In genomic region chr18:75473316-75473715, GRCh38 we compare ENCODE assay signal across 26 cellular contexts. TPM values are rescaled to one million over a fixed set of nuclear protein-coding genes. Genes with fewer than 3 reads are reported as not detected.
DNase-seq lines count a peak whose midpoint lies in the region; TF ChIP-seq lines count a peak whose summit lies in the region.
"Had no signal": no experiment of that assay in that cellular context is flagged by ENCODE, and none has a peak within 500 bp of the region (broad histone marks: within the 10 kb centered on the region; RNA-seq: fewer than 3 reads in every experiment).

No MANE protein-coding gene starts in this region.

- H3K27me3 ChIP-seq in adipocyte (replicated peaks; ENCODE audit: control insufficient read depth, insufficient read depth, low read length), result no peaks in the 10 kb centered on the region
- H3K27me3 ChIP-seq in WERI-Rb-1 (ENCODE audit: insufficient read depth, low read depth, severe bottlenecking), result no peaks in the 10 kb centered on the region

- H3K36me3 ChIP-seq in adipocyte (ENCODE audit: control insufficient read depth, insufficient read depth, low read length, severe bottlenecking) (no peaks in the 10 kb centered on the region), WERI-Rb-1 (no peaks in the 10 kb centered on the region)

- H3K9ac ChIP-seq in adipocyte (ENCODE audit: low read length), result no peak overlapping the region

- peak; percentile 30 for DNase-seq in activated CD4-positive, alpha-beta T cell treated with anti-CD3 and anti-CD28 coated beads, Interleukin-2, amount 10 ng/mL, durations not matched to agents 24 days and 14 days
- no peak for DNase-seq in activated CD4-positive, alpha-beta T cell treated with anti-CD3 and anti-CD28 coated beads, Interleukin-2, amount 50 U/mL, for 4 hours
- DNase-seq in adipocyte (ENCODE audit: low read depth) (peak; percentile 19), fibroblast of the aortic adventitia (ENCODE audit: low read depth) (peak; percentile 37), GM03348 (ENCODE audit: low spot score) (no peak), WERI-Rb-1 (no peak)
- DNase-seq in activated naive CD4-positive, alpha-beta T cell (lab: John Stamatoyannopoulos, UW), result no peak
- DNase-seq in activated naive CD8-positive, alpha-beta T cell treated with anti-CD3 and anti-CD28 coated beads for 36 hours, result no peak
- DNase-seq: C1 segment of cervical spinal cord; CD4-positive, alpha-beta memory T cell; COR-L47; DMS53; NCI-H1105 treated with DMSO at 0.1 percent for 48 hours; NCI-H1930; NCI-H446 treated with DMSO at 0.1 percent for 48 hours; NCI-H526; NCI-H82; NK-92 treated with Interleukin-12 subunit alpha and Interleukin-12 subunit beta, amount 100 ng/mL, for 24 hours; PC-3; Right ventricle myocardium superior; RPMI8226 had no signal

- no peak for TF ChIP-seq CTCF in fibroblast of the aortic adventitia (IDR thresholded peaks at IDR 0.05; ENCODE audit: insufficient read depth, low read length)
- TF ChIP-seq CTCF in WERI-Rb-1 (IDR thresholded peaks at IDR 0.05; ENCODE audit: low read depth, low read length), result no peak

- peaks cover 5% of the 10 kb centered on the region for H3K27me3 Mint-ChIP-seq in activated CD4-positive, alpha-beta T cell treated with anti-CD3 and anti-CD28 coated beads, Interleukin-2, amount 10 ng/mL, durations not matched to agents 24 days and 14 days
- H3K27me3 Mint-ChIP-seq in activated naive CD8-positive, alpha-beta T cell treated with anti-CD3 and anti-CD28 coated beads for 36 hours, result no peaks in the 10 kb centered on the region

- H3K4me3 Mint-ChIP-seq in activated CD4-positive, alpha-beta T cell treated with anti-CD3 and anti-CD28 coated beads, Interleukin-2, amount 10 ng/mL, durations not matched to agents 24 days and 14 days, result no peak overlapping the region
- H3K4me3 Mint-ChIP-seq in activated naive CD8-positive, alpha-beta T cell treated with anti-CD3 and anti-CD28 coated beads for 36 hours, result no peak overlapping the region
- H3K4me3 Mint-ChIP-seq: CD4-positive, alpha-beta memory T cell had no signal

- no peaks in the 10 kb centered on the region for H3K36me3 Mint-ChIP-seq in activated CD4-positive, alpha-beta T cell treated with anti-CD3 and anti-CD28 coated beads, Interleukin-2, amount 10 ng/mL, durations not matched to agents 24 days and 14 days (ENCODE audit: low read depth)
- no peaks in the 10 kb centered on the region for H3K36me3 Mint-ChIP-seq in activated naive CD8-positive, alpha-beta T cell treated with anti-CD3 and anti-CD28 coated beads for 36 hours
- H3K36me3 Mint-ChIP-seq: CD4-positive, alpha-beta memory T cell had no signal

- H3K9me3 ChIP-seq in adipocyte (ENCODE audit: control insufficient read depth, low read length) (no peaks in the 10 kb centered on the region), WERI-Rb-1 (ENCODE audit: severe bottlenecking) (no peaks in the 10 kb centered on the region)

- peaks cover 16% of the 10 kb centered on the region for H3K4me1 ChIP-seq in adipocyte (ENCODE audit: control insufficient read depth, insufficient read depth, low read length)

- intact Hi-C loops in activated CD4-positive, alpha-beta T cell treated with anti-CD3 and anti-CD28 coated beads, Interleukin-2, amount 10 ng/mL, durations not matched to agents 24 days and 14 days (cut with micrococcal nuclease), result no loop called here

- H3K4me1 Mint-ChIP-seq in activated CD4-positive, alpha-beta T cell treated with anti-CD3 and anti-CD28 coated beads, Interleukin-2, amount 10 ng/mL, durations not matched to agents 24 days and 14 days, result no peaks in the 10 kb centered on the region
- no peaks in the 10 kb centered on the region for H3K4me1 Mint-ChIP-seq in activated naive CD8-positive, alpha-beta T cell treated with anti-CD3 and anti-CD28 coated beads for 36 hours
- H3K4me1 Mint-ChIP-seq: CD4-positive, alpha-beta memory T cell had no signal

- H3K9me3 Mint-ChIP-seq in activated CD4-positive, alpha-beta T cell treated with anti-CD3 and anti-CD28 coated beads, Interleukin-2, amount 10 ng/mL, durations not matched to agents 24 days and 14 days, result no peaks in the 10 kb centered on the region
- H3K9me3 Mint-ChIP-seq in activated naive CD8-positive, alpha-beta T cell treated with anti-CD3 and anti-CD28 coated beads for 36 hours, result no peaks in the 10 kb centered on the region
- H3K9me3 Mint-ChIP-seq: CD4-positive, alpha-beta memory T cell had no signal

- H3K4me3 ChIP-seq in adipocyte (ENCODE audit: low read length), result no peak overlapping the region
- no peak overlapping the region for H3K4me3 ChIP-seq in fibroblast of the aortic adventitia (ENCODE audit: low read depth, low read length)
- no peak overlapping the region for H3K4me3 ChIP-seq in WERI-Rb-1 (ENCODE audit: low read depth, low read length)
- H3K4me3 ChIP-seq: GM12878 had no signal

- no peak overlapping the region for H3K27ac ChIP-seq in WERI-Rb-1
- H3K27ac ChIP-seq: 22Rv1, HL-60 had no signal

- no peak overlapping the region for H3K27ac Mint-ChIP-seq in activated CD4-positive, alpha-beta T cell treated with anti-CD3 and anti-CD28 coated beads, Interleukin-2, amount 10 ng/mL, durations not matched to agents 24 days and 14 days
- no peak overlapping the region for H3K27ac Mint-ChIP-seq in activated naive CD8-positive, alpha-beta T cell treated with anti-CD3 and anti-CD28 coated beads for 36 hours
- H3K27ac Mint-ChIP-seq: CD4-positive, alpha-beta memory T cell had no signal

RNA-seq across cellular contexts. Expression of gene SMIM21, which starts 45.8 kb away (rescaled TPM):
- not detected in 2 replicates for total RNA-seq in activated CD4-positive, alpha-beta T cell treated with anti-CD3 and anti-CD28 coated beads, Interleukin-2, amount 10 ng/mL, durations not matched to agents 24 days and 14 days
- total RNA-seq in fibroblast of the aortic adventitia (ENCODE audit: low replicate concordance), result not detected in 2 replicates
- total RNA-seq in activated naive CD8-positive, alpha-beta T cell treated with anti-CD3 and anti-CD28 coated beads for 36 hours, result not detected
- total RNA-seq: CD4-positive, alpha-beta memory T cell; Daoy; GM12878; H1; PC-3; Right ventricle myocardium superior had no signal

Comparison
In these comparisons a context has a peak if more than half of its experiments do, and no peak if none do; other contexts are left out.
1. DNase-seq: peak in activated CD4-positive, alpha-beta T cell treated with anti-CD3 and anti-CD28 coated beads, Interleukin-2, amount 10 ng/mL, durations not matched to agents 24 days and 14 days (single experiment), adipocyte (single experiment) and fibroblast of the aortic adventitia (single experiment); none in activated CD4-positive, alpha-beta T cell treated with anti-CD3 and anti-CD28 coated beads, Interleukin-2, amount 50 U/mL, for 4 hours (0 of 2), activated naive CD4-positive, alpha-beta T cell (0 of 4), activated naive CD8-positive, alpha-beta T cell treated with anti-CD3 and anti-CD28 coated beads for 36 hours (single experiment), GM03348 (single experiment) and WERI-Rb-1 (single experiment).